Comparison of ENCODE assay signal across 16 cellular contexts in the genomic region with DNA sequence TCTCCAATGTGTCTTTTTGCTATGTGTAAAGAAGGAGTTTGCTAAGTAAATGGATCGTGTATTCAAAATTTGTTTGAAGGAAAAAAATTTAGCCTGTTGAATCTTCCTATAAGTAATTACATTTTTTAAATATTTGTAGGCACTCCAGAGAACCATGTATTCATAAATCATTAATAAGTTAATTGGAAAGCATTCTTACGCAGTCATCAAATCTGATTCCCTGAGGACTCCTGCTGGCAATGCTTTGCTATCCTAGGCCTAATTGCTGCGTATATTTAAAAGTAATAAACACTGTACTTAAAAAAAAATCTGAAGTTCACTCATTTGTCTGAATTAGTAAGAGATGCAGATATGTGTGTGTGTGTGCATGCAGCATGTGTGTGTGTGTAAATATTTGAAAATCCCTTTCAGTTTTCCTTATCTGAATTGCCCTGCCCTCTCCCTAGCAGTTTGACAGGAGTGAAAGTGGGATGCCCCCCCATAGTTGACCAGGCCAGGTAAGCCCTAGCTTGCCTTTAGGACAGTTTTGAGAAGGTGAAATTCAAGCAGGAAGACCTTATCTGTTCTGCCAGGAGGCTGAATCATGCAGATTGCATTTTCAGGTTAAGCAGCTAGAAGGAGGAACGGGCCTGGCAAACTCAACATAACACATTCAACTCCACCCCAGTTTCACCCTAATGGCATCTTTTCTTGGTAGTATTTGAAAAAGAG.
"Had no signal": no experiment of that assay in that cellular context is flagged by ENCODE, and none has a peak within 500 bp of the region (broad histone marks: within the 10 kb centered on the region; RNA-seq: fewer than 3 reads in every experiment).

No MANE protein-coding gene starts in this region.

- H3K9me3 ChIP-seq: sigmoid colon had no signal

- H3K9me3 Mint-ChIP-seq: activated naive CD4-positive, alpha-beta T cell treated with anti-CD3 and anti-CD28 coated beads, Interleukin-2, amount 10 ng/mL, durations not matched to agents 7 days and 5 days; central memory CD8-positive, alpha-beta T cell; T-helper 1 cell treated with Interleukin-12 subunit alpha and Interleukin-12 subunit beta and Interleukin-4 antibody, amounts not matched to agents 30 μg/mL and 1 μg/mL, for 36 hours had no signal

- H3K36me3 Mint-ChIP-seq: activated naive CD4-positive, alpha-beta T cell treated with anti-CD3 and anti-CD28 coated beads, Interleukin-2, amount 10 ng/mL, durations not matched to agents 7 days and 5 days; stimulated activated naive B cell treated with anti-CD40 and anti-IgM and Interleukin-4, amounts not matched to agents 10 μg/mL and 1 μg/mL and 100 μg/mL, for 72 hours had no signal

- H3K27me3 Mint-ChIP-seq: activated naive CD4-positive, alpha-beta T cell treated with anti-CD3 and anti-CD28 coated beads, Interleukin-2, amount 10 ng/mL, durations not matched to agents 7 days and 5 days had no signal

- H3K36me3 ChIP-seq: sigmoid colon, tibial nerve had no signal

- H3K4me1 Mint-ChIP-seq: activated naive CD4-positive, alpha-beta T cell treated with anti-CD3 and anti-CD28 coated beads, Interleukin-2, amount 10 ng/mL, durations not matched to agents 7 days and 5 days; activated T-helper 17 cell treated with anti-CD3 and anti-CD28 coated beads, Interleukin-2, amount 50 U/mL, for 72 hours; central memory CD8-positive, alpha-beta T cell; nephron; stimulated activated naive B cell treated with anti-CD40 and anti-IgM and Interleukin-4, amounts not matched to agents 10 μg/mL and 1 μg/mL and 100 μg/mL, for 72 hours had no signal

- H3K4me1 ChIP-seq: sigmoid colon, tibial nerve had no signal

- H3K4me3 ChIP-seq: sigmoid colon, tibial nerve had no signal

- H3K27ac Mint-ChIP-seq: activated naive CD4-positive, alpha-beta T cell treated with anti-CD3 and anti-CD28 coated beads, Interleukin-2, amount 10 ng/mL, durations not matched to agents 7 days and 5 days; activated T-helper 17 cell treated with anti-CD3 and anti-CD28 coated beads, Interleukin-2, amount 50 U/mL, for 72 hours; nephron; stimulated activated naive B cell treated with anti-CD40 and anti-IgM and Interleukin-4, amounts not matched to agents 10 μg/mL and 1 μg/mL and 100 μg/mL, for 72 hours; T-helper 1 cell treated with Interleukin-12 subunit alpha and Interleukin-12 subunit beta and Interleukin-4 antibody, amounts not matched to agents 30 μg/mL and 1 μg/mL, for 36 hours had no signal

- ATAC-seq: activated T-helper 17 cell treated with anti-CD3 and anti-CD28 coated beads, Interleukin-2, amount 50 U/mL, for 72 hours; stimulated activated naive B cell treated with anti-CD40 and anti-IgM and Interleukin-4, amounts not matched to agents 10 μg/mL and 1 μg/mL and 100 μg/mL, for 72 hours had no signal

- H3K27me3 ChIP-seq: sigmoid colon, tibial nerve had no signal

- DNase-seq: activated CD4-positive, alpha-beta T cell treated with anti-CD3 and anti-CD28 coated beads, Interleukin-2, amount 50 U/mL, for 1 hour; activated naive CD4-positive, alpha-beta T cell treated with anti-CD3 and anti-CD28 coated beads, Interleukin-2, amount 10 ng/mL, durations not matched to agents 7 days and 5 days; activated T-cell treated with anti-CD3 and anti-CD28 coated beads for 4 hours; cortex of kidney; effector memory CD4-positive, alpha-beta T cell; erythroblast; head of caudate nucleus; occipital lobe; sigmoid colon; stimulated activated CD4-positive, alpha-beta T cell treated with anti-CD3 and anti-CD28 coated beads, Interleukin-2, amount 100 ng/mL, for 24 hours; stimulated activated naive B cell treated with anti-CD40 and anti-IgM and Interleukin-4, amounts not matched to agents 10 μg/mL and 1 μg/mL and 100 μg/mL, for 72 hours had no signal

- H3K27ac ChIP-seq: sigmoid colon, tibial nerve had no signal

- H3K4me3 Mint-ChIP-seq: activated naive CD4-positive, alpha-beta T cell treated with anti-CD3 and anti-CD28 coated beads, Interleukin-2, amount 10 ng/mL, durations not matched to agents 7 days and 5 days; activated T-helper 17 cell treated with anti-CD3 and anti-CD28 coated beads, Interleukin-2, amount 50 U/mL, for 72 hours; central memory CD8-positive, alpha-beta T cell; nephron; stimulated activated naive B cell treated with anti-CD40 and anti-IgM and Interleukin-4, amounts not matched to agents 10 μg/mL and 1 μg/mL and 100 μg/mL, for 72 hours; T-helper 1 cell treated with Interleukin-12 subunit alpha and Interleukin-12 subunit beta and Interleukin-4 antibody, amounts not matched to agents 30 μg/mL and 1 μg/mL, for 36 hours had no signal
